ENCODE assay signal across 1 cellular context in the genomic region with DNA sequence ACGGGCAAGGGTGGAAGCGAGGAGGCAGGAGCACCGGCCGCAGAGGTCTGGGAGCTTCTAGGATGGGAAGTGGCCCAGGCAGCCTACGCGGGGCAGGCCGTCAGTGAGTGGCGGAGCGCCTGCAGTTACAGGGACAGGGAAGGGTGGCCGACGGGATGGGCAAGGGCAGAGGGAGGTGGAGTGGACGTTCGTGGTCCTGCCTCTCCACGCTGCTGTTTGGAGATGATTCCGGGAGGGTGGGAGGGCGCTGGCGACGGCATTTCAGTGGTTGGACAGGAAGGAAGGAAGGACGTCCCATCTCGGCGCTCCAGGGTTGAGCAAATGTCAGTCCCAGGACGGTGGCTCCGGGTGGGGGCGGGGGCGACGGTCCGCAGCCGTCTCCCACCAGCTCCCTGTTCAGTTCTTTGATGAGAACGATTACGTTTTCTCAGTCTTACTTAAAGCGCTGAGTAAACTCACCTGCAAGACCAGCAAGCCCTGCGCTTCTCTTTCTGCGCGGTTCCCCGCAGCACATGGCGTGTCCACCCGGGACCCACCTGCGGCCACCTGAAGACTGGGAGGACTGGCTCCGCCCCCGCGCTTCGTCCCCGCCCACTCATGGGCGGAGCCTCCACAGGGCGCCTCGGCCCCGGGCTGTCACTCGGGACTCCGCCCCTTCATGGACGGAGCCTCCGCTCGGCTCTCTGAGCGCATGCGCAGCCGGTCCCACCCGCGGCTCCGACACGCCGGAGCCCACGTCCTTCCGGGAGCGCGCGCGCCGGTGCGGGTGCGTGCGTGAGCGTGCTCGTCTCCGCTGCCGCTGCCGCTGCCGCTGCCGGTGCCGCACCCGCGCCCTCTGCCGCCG.
TF ChIP-seq lines count a peak whose summit lies in the region.

A gene with protein sequence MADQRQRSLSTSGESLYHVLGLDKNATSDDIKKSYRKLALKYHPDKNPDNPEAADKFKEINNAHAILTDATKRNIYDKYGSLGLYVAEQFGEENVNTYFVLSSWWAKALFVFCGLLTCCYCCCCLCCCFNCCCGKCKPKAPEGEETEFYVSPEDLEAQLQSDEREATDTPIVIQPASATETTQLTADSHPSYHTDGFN (plus strand): TSS at position 769 of the 844 bp plus-strand sequence. CDS start 33,220 bp downstream, outside the sequence.

TF ChIP-seq in K562, 482 proteins besides CTCF, POLR2A, EP300 and RAD21 (continued from another document and continues in another):
- TF ChIP-seq ZNF318 (IDR thresholded peaks at IDR 0.05; ENCODE audit: borderline replicate concordance in 1 of 2, low read depth in 1 of 2) (no peak), CSDE1 (IDR thresholded peaks at IDR 0.05) (no peak), BRD4 (IDR thresholded peaks at IDR 0.05) (no peak), RCOR1 (IDR thresholded peaks at IDR 0.05; ENCODE audit: borderline replicate concordance in 1 of 2, low read depth in 2 of 2, low read length in 2 of 2) (0 out of 4 replicates have a peak, but pooled peaks of 1 of the 2 experiments have one; percentile 13), ZKSCAN8 (CRISPR knock-in tag; IDR thresholded peaks at IDR 0.05) (no peak), CBFB (CRISPR knock-in tag; IDR thresholded peaks at IDR 0.05) (no peak), GATAD2A (IDR thresholded peaks at IDR 0.05) (peak; percentile 86; the same call in 1 of the 2 replicates), HDAC1 (IDR thresholded peaks at IDR 0.05) (peak in 1 of 2 experiments; percentile 60; a peak in 1 of 4 replicates), PRMT5 (CRISPR knock-in tag; IDR thresholded peaks at IDR 0.05) (no peak), RBM34 (IDR thresholded peaks at IDR 0.05; ENCODE audit: borderline replicate concordance, insufficient read depth, low read length) (peak; percentile 40; the same call in 1 of the 2 replicates), MTA1 (IDR thresholded peaks at IDR 0.05; ENCODE audit: borderline replicate concordance) (peak; percentile 81), DMBX1 (CRISPR knock-in tag; IDR thresholded peaks at IDR 0.05; ENCODE audit: borderline replicate concordance) (peak; percentile 38; the same call in 1 of the 2 replicates), HSF4 (CRISPR knock-in tag; IDR thresholded peaks at IDR 0.05; ENCODE audit: borderline replicate concordance) (no peak), MBD1 (CRISPR knock-in tag; IDR thresholded peaks at IDR 0.05) (no peak), ELK1 (CRISPR knock-in tag; IDR thresholded peaks at IDR 0.05) (no peak), HES1 (IDR thresholded peaks at IDR 0.05; ENCODE audit: low read depth) (no peak), SP1 (CRISPR knock-in tag; IDR thresholded peaks at IDR 0.05) (peak; percentile 82), C11orf30 (IDR thresholded peaks at IDR 0.05; ENCODE audit: low read depth) (no peak), ZKSCAN1 (IDR thresholded peaks at IDR 0.05; ENCODE audit: low read depth, low read length) (0 out of 2 replicates have a peak, but pooled peaks have one; percentile 42), ELF1 (tag; IDR thresholded peaks at IDR 0.05) (peak; percentile 64), NFRKB (IDR thresholded peaks at IDR 0.05; ENCODE audit: low read depth) (no peak), RBM39 (optimal IDR thresholded peaks at IDR 0.05; ENCODE audit: low read depth, low read length) (no peak), ETS1 (conservative IDR thresholded peaks at IDR 0.05; ENCODE audit: control insufficient read depth, low read depth, low read length) (peak; percentile 61; the same call in 1 of the 2 replicates), CXXC5 (CRISPR knock-in tag; IDR thresholded peaks at IDR 0.05) (peak; percentile 95), RBFOX2 (IDR thresholded peaks at IDR 0.05; ENCODE audit: low read depth, low read length) (peak; percentile 56), YY1 (IDR thresholded peaks at IDR 0.05; ENCODE audit: borderline replicate concordance in 1 of 3, control insufficient read depth in 1 of 3, extremely low read depth in 1 of 3, insufficient read depth in 3 of 3, insufficient read length in 1 of 3, insufficient replicate concordance in 2 of 3, low read depth in 1 of 3, low read length in 2 of 3) (peak in 2 of 3 experiments; percentile 22 to 25), SREBF2 (CRISPR knock-in tag; IDR thresholded peaks at IDR 0.05) (no peak)
- TF ChIP-seq, protein P1, sequence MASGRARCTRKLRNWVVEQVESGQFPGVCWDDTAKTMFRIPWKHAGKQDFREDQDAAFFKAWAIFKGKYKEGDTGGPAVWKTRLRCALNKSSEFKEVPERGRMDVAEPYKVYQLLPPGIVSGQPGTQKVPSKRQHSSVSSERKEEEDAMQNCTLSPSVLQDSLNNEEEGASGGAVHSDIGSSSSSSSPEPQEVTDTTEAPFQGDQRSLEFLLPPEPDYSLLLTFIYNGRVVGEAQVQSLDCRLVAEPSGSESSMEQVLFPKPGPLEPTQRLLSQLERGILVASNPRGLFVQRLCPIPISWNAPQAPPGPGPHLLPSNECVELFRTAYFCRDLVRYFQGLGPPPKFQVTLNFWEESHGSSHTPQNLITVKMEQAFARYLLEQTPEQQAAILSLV (tag; IDR thresholded peaks at IDR 0.05): no peak
- TF ChIP-seq, protein P2, sequence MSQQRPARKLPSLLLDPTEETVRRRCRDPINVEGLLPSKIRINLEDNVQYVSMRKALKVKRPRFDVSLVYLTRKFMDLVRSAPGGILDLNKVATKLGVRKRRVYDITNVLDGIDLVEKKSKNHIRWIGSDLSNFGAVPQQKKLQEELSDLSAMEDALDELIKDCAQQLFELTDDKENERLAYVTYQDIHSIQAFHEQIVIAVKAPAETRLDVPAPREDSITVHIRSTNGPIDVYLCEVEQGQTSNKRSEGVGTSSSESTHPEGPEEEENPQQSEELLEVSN (IDR thresholded peaks at IDR 0.05; ENCODE audit: borderline replicate concordance in 1 of 2, extremely low read depth in 1 of 2, insufficient read depth in 1 of 2, insufficient read length in 1 of 2, low read depth in 1 of 2, low read length in 1 of 2, poor library complexity in 1 of 2, severe bottlenecking in 1 of 2): peak in 1 of 2 experiments; percentile 52
- TF ChIP-seq, protein P3, sequence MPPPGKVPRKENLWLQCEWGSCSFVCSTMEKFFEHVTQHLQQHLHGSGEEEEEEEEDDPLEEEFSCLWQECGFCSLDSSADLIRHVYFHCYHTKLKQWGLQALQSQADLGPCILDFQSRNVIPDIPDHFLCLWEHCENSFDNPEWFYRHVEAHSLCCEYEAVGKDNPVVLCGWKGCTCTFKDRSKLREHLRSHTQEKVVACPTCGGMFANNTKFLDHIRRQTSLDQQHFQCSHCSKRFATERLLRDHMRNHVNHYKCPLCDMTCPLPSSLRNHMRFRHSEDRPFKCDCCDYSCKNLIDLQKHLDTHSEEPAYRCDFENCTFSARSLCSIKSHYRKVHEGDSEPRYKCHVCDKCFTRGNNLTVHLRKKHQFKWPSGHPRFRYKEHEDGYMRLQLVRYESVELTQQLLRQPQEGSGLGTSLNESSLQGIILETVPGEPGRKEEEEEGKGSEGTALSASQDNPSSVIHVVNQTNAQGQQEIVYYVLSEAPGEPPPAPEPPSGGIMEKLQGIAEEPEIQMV (tag; conservative IDR thresholded peaks at IDR 0.05; ENCODE audit: low read depth): peak; percentile 45; the same call in 1 of the 2 replicates
- TF ChIP-seq, protein P4, sequence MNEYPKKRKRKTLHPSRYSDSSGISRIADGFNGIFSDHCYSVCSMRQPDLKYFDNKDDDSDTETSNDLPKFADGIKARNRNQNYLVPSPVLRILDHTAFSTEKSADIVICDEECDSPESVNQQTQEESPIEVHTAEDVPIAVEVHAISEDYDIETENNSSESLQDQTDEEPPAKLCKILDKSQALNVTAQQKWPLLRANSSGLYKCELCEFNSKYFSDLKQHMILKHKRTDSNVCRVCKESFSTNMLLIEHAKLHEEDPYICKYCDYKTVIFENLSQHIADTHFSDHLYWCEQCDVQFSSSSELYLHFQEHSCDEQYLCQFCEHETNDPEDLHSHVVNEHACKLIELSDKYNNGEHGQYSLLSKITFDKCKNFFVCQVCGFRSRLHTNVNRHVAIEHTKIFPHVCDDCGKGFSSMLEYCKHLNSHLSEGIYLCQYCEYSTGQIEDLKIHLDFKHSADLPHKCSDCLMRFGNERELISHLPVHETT (CRISPR knock-in tag; conservative IDR thresholded peaks at IDR 0.05 in 1 of 2, IDR thresholded peaks at IDR 0.05 in 1 of 2): peak in 1 of 2 experiments; percentile 91; a peak in 2 of 4 replicates
